Comparison of ENCODE assay signal across 8 cellular contexts in the genomic region with DNA sequence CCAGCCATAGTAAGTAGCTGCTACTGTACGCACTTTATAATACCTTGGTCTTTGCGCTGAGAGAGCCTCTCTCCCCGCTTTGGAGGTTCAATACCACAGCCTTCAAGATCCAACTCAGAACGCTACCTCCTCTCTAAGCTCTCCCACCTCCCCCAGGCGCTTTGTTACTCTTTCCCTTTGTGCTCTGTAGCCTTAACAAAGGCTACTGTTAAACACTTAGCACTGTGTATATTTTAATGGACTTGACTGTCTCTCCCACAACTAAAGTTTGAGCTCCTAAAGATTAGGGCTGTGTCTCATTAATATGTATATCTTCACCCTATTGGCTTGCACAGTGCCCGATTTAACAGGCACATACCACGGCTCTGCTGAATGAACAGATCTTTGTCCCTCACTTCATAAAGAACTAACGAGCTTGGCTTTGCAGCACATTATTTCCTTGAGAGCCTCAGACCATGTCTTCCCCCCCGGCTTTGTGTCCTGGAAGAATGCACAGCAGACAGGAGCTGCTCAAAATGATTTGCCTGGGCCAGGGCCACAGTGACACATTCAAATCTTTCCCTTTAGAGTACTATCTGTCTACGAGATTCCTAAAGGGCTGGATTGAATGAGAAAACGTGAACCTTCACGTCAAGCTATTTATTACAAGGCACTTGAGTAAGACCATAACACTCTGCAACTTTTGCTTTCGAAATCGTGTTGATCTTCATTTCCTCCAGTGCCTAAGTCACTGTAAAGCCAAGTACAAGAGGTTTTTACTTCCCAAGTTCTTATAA. TPM values are rescaled to one million over a fixed set of nuclear protein-coding genes. Genes with fewer than 3 reads are reported as not detected.
DNase-seq lines count a peak whose midpoint lies in the region; ATAC-seq, FAIRE-seq and TF ChIP-seq lines count a peak whose summit lies in the region.

No MANE protein-coding gene starts in this region.

- no peaks in the 10 kb centered on the region for H3K27me3 ChIP-seq in endothelial cell of umbilical vein (ENCODE audit: control insufficient read depth in 2 of 2, insufficient read depth in 2 of 2, low read length in 2 of 2)

- no peak for FAIRE-seq in endothelial cell of umbilical vein (lab: Jason Lieb, UNC)

- H2AFZ ChIP-seq in endothelial cell of umbilical vein (ENCODE audit: low read depth, low read length), result peak overlapping the region; percentile 95

- POLR2A ChIA-PET in HEK293 (lab: Yijun Ruan, JAX), result interaction anchor here (1.2 kb wide), 1 partner anchor 22 kb away, joined by 6 read pairs; a partner anchor contains a TSS
- POLR2A ChIA-PET in endothelial cell of umbilical vein (lab: Charles Lee), result interaction anchor here (0.7 kb wide), 1 partner anchor 63 kb away, joined by 3 read pairs; no protein-coding TSS in a partner anchor
- POLR2A ChIA-PET in naive thymus-derived CD8-positive, alpha-beta T cell (lab: Charles Lee), result interaction anchor here (0.5 to 2.2 kb wide), 4 partner anchors 9 to 111 kb away, joined by 7 to 35 read pairs (median 14); a partner anchor contains a TSS

- no peak overlapping the region for H3K27ac Mint-ChIP-seq in naive thymus-derived CD8-positive, alpha-beta T cell

- peaks cover 1 to 29% (median 13%) of the 10 kb centered on the region in 4 donors for H3K4me1 Mint-ChIP-seq in naive thymus-derived CD8-positive, alpha-beta T cell

- H3K27me3 Mint-ChIP-seq in naive thymus-derived CD8-positive, alpha-beta T cell, result no peaks in the 10 kb centered on the region

- no peak overlapping the region for H3K27ac ChIP-seq in HEK293 (ENCODE audit: extremely low read depth, low read depth, low read length)
- peak overlapping the region; percentile 48 for H3K27ac ChIP-seq in endothelial cell of umbilical vein (ENCODE audit: insufficient read depth, low read depth, low read length)

- intact Hi-C loops in endothelial cell of umbilical vein (cut with micrococcal nuclease), result loop anchor here (2.0 kb wide), 1 partner anchor 20 kb away; no protein-coding TSS in a partner anchor

- TF ChIP-seq CTCF in HEK293 (tag by site-specific recombination; IDR thresholded peaks at IDR 0.05), result no peak
- no peak for TF ChIP-seq CTCF in endothelial cell of umbilical vein (IDR thresholded peaks at IDR 0.05; ENCODE audit: extremely low read depth in 1 of 2, insufficient read depth in 1 of 2, low read depth in 1 of 2, low read length in 2 of 2)

- H3K36me3 Mint-ChIP-seq in naive thymus-derived CD8-positive, alpha-beta T cell, result peaks cover 0 to 10% (median 4%) of the 10 kb centered on the region in 3 donors

- no peaks in the 10 kb centered on the region for H3K9me1 ChIP-seq in endothelial cell of umbilical vein (replicated peaks; ENCODE audit: control insufficient read depth, extremely low read depth, insufficient read depth, low read length)

- no peaks in the 10 kb centered on the region for H4K20me1 ChIP-seq in endothelial cell of umbilical vein (replicated peaks; ENCODE audit: control insufficient read depth, extremely low read depth, insufficient read depth, low read length)

- CTCF ChIA-PET in HEK293 (lab: Yijun Ruan, JAX) (interaction anchor here (1.2 kb wide), 1 partner anchor 48 kb away, joined by 3 read pairs; no protein-coding TSS in a partner anchor), endothelial cell of umbilical vein (lab: Charles Lee) (interaction anchor here (0.6 to 2.3 kb wide), 7 partner anchors 9 to 138 kb away, joined by 3 to 11 read pairs (median 3); no protein-coding TSS in a partner anchor)

- no peaks in the 10 kb centered on the region for H3K4me1 ChIP-seq in HEK293 (ENCODE audit: control insufficient read depth, insufficient read depth, low read length)
- peaks cover 12% of the 10 kb centered on the region for H3K4me1 ChIP-seq in endothelial cell of umbilical vein (ENCODE audit: control insufficient read depth, extremely low read depth, insufficient read depth, low read length)

- TF ChIP-seq POLR2A in endothelial cell of umbilical vein (IDR thresholded peaks at IDR 0.05; ENCODE audit: low read depth, low read length), result no peak

- peak overlapping the region; percentile 55 for H3K4me2 ChIP-seq in endothelial cell of umbilical vein (ENCODE audit: insufficient read depth, low read length)

- DNase-seq in GM04504 (ENCODE audit: low read depth) (peak; percentile 46), SIG-M5 treated with dmso at 0.1 percent for 504 hours (lab: John Stamatoyannopoulos, UW; ENCODE audit: unreplicated experiment) (peak; percentile 76), endothelial cell of umbilical vein (ENCODE audit: low read depth, low spot score) (peak; percentile 74), NCI-H2107 (lab: John Stamatoyannopoulos, UW) (no peak), NCI-H1105 (lab: John Stamatoyannopoulos, UW) (no peak)
- peak in 6 of 10 donors; percentile 9 to 55 (median 38) for DNase-seq in naive thymus-derived CD8-positive, alpha-beta T cell

- H3K4me3 Mint-ChIP-seq in naive thymus-derived CD8-positive, alpha-beta T cell, result no peak overlapping the region

- H3K79me2 ChIP-seq in endothelial cell of umbilical vein (ENCODE audit: control insufficient read depth, insufficient read depth, low read length), result no peaks in the 10 kb centered on the region

- no peaks in the 10 kb centered on the region for H3K9me3 ChIP-seq in HEK293 (ENCODE audit: control insufficient read depth, insufficient read depth, low read depth, low read length)
- no peaks in the 10 kb centered on the region for H3K9me3 ChIP-seq in endothelial cell of umbilical vein (replicated peaks; ENCODE audit: control insufficient read depth, insufficient read depth, low read length)

- no peaks in the 10 kb centered on the region for H3K9me3 Mint-ChIP-seq in naive thymus-derived CD8-positive, alpha-beta T cell

- no TSS peak for BruUV-seq in endothelial cell of umbilical vein (replicated peaks; lab: Mats Ljungman, UMichigan)

- ATAC-seq in naive thymus-derived CD8-positive, alpha-beta T cell, result peak; percentile 91 to 92
- ATAC-seq in GM18498 (IDR thresholded peaks at IDR 0.05; ENCODE audit: unreplicated experiment), result no peak

- peak overlapping the region; percentile 41 for H3K9ac ChIP-seq in endothelial cell of umbilical vein (replicated peaks; ENCODE audit: extremely low read depth, insufficient read depth, low read length)

- dilution Hi-C loops in endothelial cell of umbilical vein (cut with MboI; ENCODE audit: extremely low pct_ligation_motif_present, low sequenced_read_pairs), result no loop called here

- no peak overlapping the region for H3K4me3 ChIP-seq in HEK293 (ENCODE audit: low read depth, low read length)
- H3K4me3 ChIP-seq in endothelial cell of umbilical vein (replicated peaks in 1 of 3; ENCODE audit: insufficient read depth in 1 of 3, low read depth in 1 of 3, low read length in 3 of 3), result peak overlapping the region in 1 of 3 experiments; percentile 40

- H3K36me3 ChIP-seq in HEK293 (ENCODE audit: control insufficient read depth in 2 of 2, insufficient read depth in 1 of 2, low read length in 2 of 2), result peaks cover 0 to 11% of the 10 kb centered on the region in 2 experiments; a peak in 2 of 3 replicates
- H3K36me3 ChIP-seq in endothelial cell of umbilical vein (ENCODE audit: control insufficient read depth in 2 of 2, extremely low read depth in 1 of 2, insufficient read depth in 2 of 2, low read length in 2 of 2), result no peaks in the 10 kb centered on the region

TF ChIP-seq in HEK293, 187 proteins besides CTCF, POLR2A, EP300 and RAD21:
- TF ChIP-seq ZNF843 (tag by site-specific recombination; IDR thresholded peaks at IDR 0.05), result no peak
- peak; percentile 20; the same call in 1 of the 2 replicates for TF ChIP-seq PRDM1 (tag by site-specific recombination; IDR thresholded peaks at IDR 0.05)

TF ChIP-seq in endothelial cell of umbilical vein, 7 proteins besides CTCF, POLR2A, EP300 and RAD21:
- TF ChIP-seq EZH2 (IDR thresholded peaks at IDR 0.05; ENCODE audit: borderline replicate concordance, low read depth, low read length, severe bottlenecking), result no peak
- no peak for TF ChIP-seq MYC (IDR thresholded peaks at IDR 0.05; ENCODE audit: low read depth, low read length)
- no peak for TF ChIP-seq JUN (IDR thresholded peaks at IDR 0.05; ENCODE audit: borderline replicate concordance, insufficient read depth, insufficient read length, low read depth)

RNA-seq across cellular contexts. Expression of a gene that starts 22.1 kb away (rescaled TPM):
- total RNA-seq in endothelial cell of umbilical vein, result 10.0 and 14.9 TPM in 2 replicates
- polyA plus RNA-seq in endothelial cell of umbilical vein, result 5.7 and 6.3 TPM in 2 replicates
- polyA plus RNA-seq in endothelial cell of umbilical vein (2011; cell fraction: cytosol; rRNA removed), result 4.2 and 5.5 TPM in 2 replicates
- polyA plus RNA-seq in endothelial cell of umbilical vein (2011; cell fraction: nucleus; rRNA removed), result 23.6 and 32.7 TPM in 2 replicates
- polyA plus RNA-seq in endothelial cell of umbilical vein (2012), result 4.1 and 6.5 TPM in 2 replicates
- 6.7 and 9.3 TPM in 2 replicates for polyA minus RNA-seq in endothelial cell of umbilical vein
- polyA minus RNA-seq in endothelial cell of umbilical vein (2011; cell fraction: cytosol; rRNA and poly(A)+ RNA removed), result 26.4 TPM
- 12.6 and 18.3 TPM in 2 replicates for polyA minus RNA-seq in endothelial cell of umbilical vein (2011; cell fraction: nucleus; rRNA and poly(A)+ RNA removed)
- total RNA-seq in naive thymus-derived CD8-positive, alpha-beta T cell, result 10 to 100 TPM; 50.4 to 52.0 TPM
- polyA plus RNA-seq in naive thymus-derived CD8-positive, alpha-beta T cell, result 10 to 100 TPM; 16.2 to 20.7 (median 19.7) TPM

RNA-seq across cellular contexts. Expression of a gene that starts 58.1 kb away (rescaled TPM):
- total RNA-seq in endothelial cell of umbilical vein, result 37.5 and 40.6 TPM in 2 replicates
- polyA plus RNA-seq in endothelial cell of umbilical vein, result 4.3 and 6.3 TPM in 2 replicates
- 6.6 and 6.9 TPM in 2 replicates for polyA plus RNA-seq in endothelial cell of umbilical vein (2011; cell fraction: cytosol; rRNA removed)
- 14.5 and 17.3 TPM in 2 replicates for polyA plus RNA-seq in endothelial cell of umbilical vein (2011; cell fraction: nucleus; rRNA removed)
- polyA plus RNA-seq in endothelial cell of umbilical vein (2012), result 22.2 and 25.4 TPM in 2 replicates
- polyA minus RNA-seq in endothelial cell of umbilical vein, result 62.9 and 76.3 TPM in 2 replicates
- polyA minus RNA-seq in endothelial cell of umbilical vein (2011; cell fraction: cytosol; rRNA and poly(A)+ RNA removed), result 33.6 TPM
- 22.7 and 35.1 TPM in 2 replicates for polyA minus RNA-seq in endothelial cell of umbilical vein (2011; cell fraction: nucleus; rRNA and poly(A)+ RNA removed)
- 10 to 100 TPM; 19.8 to 21.5 TPM for total RNA-seq in naive thymus-derived CD8-positive, alpha-beta T cell
- 1 to 10 TPM; 3.8 to 7.1 (median 3.9) TPM for polyA plus RNA-seq in naive thymus-derived CD8-positive, alpha-beta T cell

Comparison
In these comparisons a context has a peak if more than half of its experiments do, and no peak if none do; other contexts are left out.
1. DNase-seq: peak in GM04504 (single experiment), SIG-M5 treated with dmso at 0.1 percent for 504 hours (single experiment), endothelial cell of umbilical vein (single experiment) and naive thymus-derived CD8-positive, alpha-beta T cell (6 of 10); none in NCI-H2107 (single experiment) and NCI-H1105 (single experiment).